10 cellular contexts compared by ENCODE assay signal in genomic region chrX:39440734-39441305, GRCh38.
DNase-seq lines count a peak whose midpoint lies in the region; ATAC-seq, FAIRE-seq and TF ChIP-seq lines count a peak whose summit lies in the region.
"Had no signal": no experiment of that assay in that cellular context is flagged by ENCODE, and none has a peak within 500 bp of the region (broad histone marks: within the 10 kb centered on the region; RNA-seq: fewer than 3 reads in every experiment).

No MANE protein-coding gene starts in this region.

- no peaks in the 10 kb centered on the region for H4K20me1 ChIP-seq in HepG2 (ENCODE audit: insufficient read depth, low read length)

- H3K36me3 ChIP-seq in HEK293 (ENCODE audit: control insufficient read depth in 2 of 2, insufficient read depth in 1 of 2, low read length in 2 of 2): no peaks in the 10 kb centered on the region
- H3K36me3 ChIP-seq in HepG2 (replicated peaks in 1 of 2; ENCODE audit: control insufficient read depth in 1 of 2, insufficient read depth in 2 of 2, low read length in 2 of 2): no peaks in the 10 kb centered on the region

- ATAC-seq in T-cell (replicated peaks in 1 of 4): no peak
- ATAC-seq in natural killer cell: peak in 2 of 3 donors; percentile 16 to 40
- ATAC-seq in HepG2: no peak

- DNase-seq in activated CD4-positive, alpha-beta T cell treated with anti-CD3 and anti-CD28 coated beads, Interleukin-2, amount 10 ng/mL, durations not matched to agents 24 days and 14 days: peak; percentile 57
- no peak for DNase-seq in activated CD4-positive, alpha-beta T cell treated with anti-CD3 and anti-CD28 coated beads, Interleukin-2, amount 50 U/mL, for 4 hours
- DNase-seq in T-cell (no peak), natural killer cell (no peak), HepG2 (ENCODE audit: low spot score) (no peak), NOMO-1 treated with dmso at 0.1 percent for 144 hours (lab: John Stamatoyannopoulos, UW; ENCODE audit: unreplicated experiment) (no peak), HEK293T (ENCODE audit: extremely low spot score) (no peak)
- DNase-seq: activated CD8-positive, alpha-beta memory T cell treated with anti-CD3 and anti-CD28 coated beads for 24 hours; NCI-H1092 had no signal

- H3K4me3 ChIP-seq in HEK293 (ENCODE audit: low read depth, low read length) (no peak overlapping the region), HepG2 (replicated peaks in 1 of 3; ENCODE audit: insufficient read depth in 1 of 3, low read depth in 2 of 3, low read length in 3 of 3) (no peak overlapping the region)

- H3K9me3 ChIP-seq in HEK293 (ENCODE audit: control insufficient read depth, insufficient read depth, low read depth, low read length) (no peaks in the 10 kb centered on the region), HepG2 (ENCODE audit: low read length) (no peaks in the 10 kb centered on the region)

- H3K36me3 Mint-ChIP-seq in activated CD4-positive, alpha-beta T cell treated with anti-CD3 and anti-CD28 coated beads, Interleukin-2, amount 10 ng/mL, durations not matched to agents 24 days and 14 days (ENCODE audit: low read depth): no peaks in the 10 kb centered on the region
- no peaks in the 10 kb centered on the region for H3K36me3 Mint-ChIP-seq in T-cell
- no peaks in the 10 kb centered on the region for H3K36me3 Mint-ChIP-seq in natural killer cell

- H3K4me3 Mint-ChIP-seq in activated CD4-positive, alpha-beta T cell treated with anti-CD3 and anti-CD28 coated beads, Interleukin-2, amount 10 ng/mL, durations not matched to agents 24 days and 14 days: peak overlapping the region; percentile 59
- H3K4me3 Mint-ChIP-seq in T-cell: no peak overlapping the region
- no peak overlapping the region for H3K4me3 Mint-ChIP-seq in natural killer cell

- H3K9me3 Mint-ChIP-seq in activated CD4-positive, alpha-beta T cell treated with anti-CD3 and anti-CD28 coated beads, Interleukin-2, amount 10 ng/mL, durations not matched to agents 24 days and 14 days: peaks cover 11% of the 10 kb centered on the region
- H3K9me3 Mint-ChIP-seq in T-cell: peaks cover 0 to 3% (median 0%) of the 10 kb centered on the region in 3 donors
- no peaks in the 10 kb centered on the region for H3K9me3 Mint-ChIP-seq in natural killer cell

- intact Hi-C loops in activated CD4-positive, alpha-beta T cell treated with anti-CD3 and anti-CD28 coated beads, Interleukin-2, amount 10 ng/mL, durations not matched to agents 24 days and 14 days (cut with micrococcal nuclease): loop anchor here (1.0 to 5.0 kb wide), 3 partner anchors 13 to 179 kb away; no protein-coding TSS in a partner anchor
- intact Hi-C loops in natural killer cell (cut with micrococcal nuclease): no loop called here
- intact Hi-C loops in HepG2 (cut with micrococcal nuclease; ENCODE audit: unreplicated experiment): no loop called here

- H3K27ac Mint-ChIP-seq in activated CD4-positive, alpha-beta T cell treated with anti-CD3 and anti-CD28 coated beads, Interleukin-2, amount 10 ng/mL, durations not matched to agents 24 days and 14 days: peak overlapping the region; percentile 96
- H3K27ac Mint-ChIP-seq in T-cell (peak overlapping the region; percentile 83 to 84), natural killer cell (peak overlapping the region; percentile 69 to 93)

- no peak for TF ChIP-seq EP300 in HepG2 (IDR thresholded peaks at IDR 0.05; ENCODE audit: low read depth in 2 of 2, low read length in 2 of 2)
- TF ChIP-seq EP300 in HepG2 (CRISPR knock-in tag; IDR thresholded peaks at IDR 0.05; ENCODE audit: borderline replicate concordance): no peak

- no peak for FAIRE-seq in HepG2 (lab: Jason Lieb, UNC)

- in situ Hi-C loops in HepG2 (cut with HindIII; ENCODE audit: extremely low pct_ligation_motif_present, low pct_unique_long_range_greater_than_20kb): no loop called here

- no peak for TF ChIP-seq POLR2A in HepG2 (IDR thresholded peaks at IDR 0.05; ENCODE audit: insufficient read depth in 1 of 2, low read depth in 2 of 2, low read length in 2 of 2)

- no TSS peak for BruUV-seq in HepG2 (replicated peaks; lab: Mats Ljungman, UMichigan)

- peaks cover 51% of the 10 kb centered on the region for H3K4me1 Mint-ChIP-seq in activated CD4-positive, alpha-beta T cell treated with anti-CD3 and anti-CD28 coated beads, Interleukin-2, amount 10 ng/mL, durations not matched to agents 24 days and 14 days
- H3K4me1 Mint-ChIP-seq in T-cell (peaks cover 13 to 41% (median 16%) of the 10 kb centered on the region in 3 donors), natural killer cell (peaks cover 10 to 16% of the 10 kb centered on the region in 2 donors)

- H3K27me3 ChIP-seq in HepG2 (ENCODE audit: control insufficient read depth in 1 of 2, insufficient read depth in 2 of 2, low read length in 2 of 2): no peaks in the 10 kb centered on the region

- H3K27me3 Mint-ChIP-seq in activated CD4-positive, alpha-beta T cell treated with anti-CD3 and anti-CD28 coated beads, Interleukin-2, amount 10 ng/mL, durations not matched to agents 24 days and 14 days: no peaks in the 10 kb centered on the region
- H3K27me3 Mint-ChIP-seq in T-cell (peaks cover 3 to 9% of the 10 kb centered on the region in 2 donors), natural killer cell (ENCODE audit: low read depth in 2 of 2) (peaks cover 0 to 7% of the 10 kb centered on the region in 2 donors)

- TF ChIP-seq RAD21 in HepG2 (CRISPR knock-in tag; IDR thresholded peaks at IDR 0.05): no peak

- H3K79me2 ChIP-seq in HepG2 (ENCODE audit: insufficient read depth, low read length): no peaks in the 10 kb centered on the region

- no peak overlapping the region for H3K4me2 ChIP-seq in HepG2 (ENCODE audit: low read depth, low read length)

- H2AFZ ChIP-seq in HepG2 (ENCODE audit: low read length): no peak overlapping the region

- TF ChIP-seq CTCF in HEK293 (tag by site-specific recombination; IDR thresholded peaks at IDR 0.05): no peak
- TF ChIP-seq CTCF in natural killer cell (IDR thresholded peaks at IDR 0.05): no peak
- no peak for TF ChIP-seq CTCF in HepG2 (CRISPR knock-in tag; IDR thresholded peaks at IDR 0.05)

- no peak overlapping the region for H3K9ac ChIP-seq in HepG2 (ENCODE audit: insufficient read depth, low read depth, low read length)

- CTCF ChIA-PET in HEK293 (lab: Yijun Ruan, JAX) (no interaction called here), T-cell (lab: Charles Lee) (no interaction called here), HepG2 (lab: Yijun Ruan, JAX; ENCODE audit: low intra/inter-chr PET ratio, low total read pairs) (no interaction called here), HEK293T (lab: Yijun Ruan, JAX) (no interaction called here)

- H3K4me1 ChIP-seq in HEK293 (ENCODE audit: control insufficient read depth, insufficient read depth, low read length): no peaks in the 10 kb centered on the region
- peaks cover 14% of the 10 kb centered on the region for H3K4me1 ChIP-seq in HepG2 (ENCODE audit: insufficient read depth, low read length)

- POLR2A ChIA-PET in HEK293 (lab: Yijun Ruan, JAX): no interaction called here
- POLR2A ChIA-PET in T-cell (lab: Charles Lee): no interaction called here
- POLR2A ChIA-PET in HepG2 (lab: Yijun Ruan, JAX): no interaction called here
- POLR2A ChIA-PET in HEK293T (lab: Yijun Ruan, JAX): no interaction called here

- H3K27ac ChIP-seq in HEK293 (ENCODE audit: extremely low read depth, low read depth, low read length) (no peak overlapping the region), HepG2 (ENCODE audit: extremely low read length, insufficient read depth, low read length) (no peak overlapping the region)

TF ChIP-seq in HEK293, 187 proteins besides CTCF, POLR2A, EP300 and RAD21 (continues in another document):
- 0 out of 2 replicates have a peak, but pooled peaks have one; percentile 57 for TF ChIP-seq TRIM28 (IDR thresholded peaks at IDR 0.05; ENCODE audit: borderline replicate concordance, low read length)
- TF ChIP-seq, protein P1, sequence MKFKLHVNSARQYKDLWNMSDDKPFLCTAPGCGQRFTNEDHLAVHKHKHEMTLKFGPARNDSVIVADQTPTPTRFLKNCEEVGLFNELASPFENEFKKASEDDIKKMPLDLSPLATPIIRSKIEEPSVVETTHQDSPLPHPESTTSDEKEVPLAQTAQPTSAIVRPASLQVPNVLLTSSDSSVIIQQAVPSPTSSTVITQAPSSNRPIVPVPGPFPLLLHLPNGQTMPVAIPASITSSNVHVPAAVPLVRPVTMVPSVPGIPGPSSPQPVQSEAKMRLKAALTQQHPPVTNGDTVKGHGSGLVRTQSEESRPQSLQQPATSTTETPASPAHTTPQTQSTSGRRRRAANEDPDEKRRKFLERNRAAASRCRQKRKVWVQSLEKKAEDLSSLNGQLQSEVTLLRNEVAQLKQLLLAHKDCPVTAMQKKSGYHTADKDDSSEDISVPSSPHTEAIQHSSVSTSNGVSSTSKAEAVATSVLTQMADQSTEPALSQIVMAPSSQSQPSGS (tag by site-specific recombination; IDR thresholded peaks at IDR 0.05; ENCODE audit: low read depth): 0 out of 2 replicates have a peak, but pooled peaks have one; percentile 20

TF ChIP-seq in HepG2, 621 proteins besides CTCF, POLR2A, EP300 and RAD21 (continues in another document):
- TF ChIP-seq PCBP1 (IDR thresholded peaks at IDR 0.05; ENCODE audit: borderline replicate concordance, low read depth, low read length): no peak
- no peak for TF ChIP-seq ZNF468 (CRISPR knock-in tag; IDR thresholded peaks at IDR 0.05)
- TF ChIP-seq SATB2 (CRISPR knock-in tag; IDR thresholded peaks at IDR 0.05): no peak
- TF ChIP-seq ZNF773 (CRISPR knock-in tag; IDR thresholded peaks at IDR 0.05; ENCODE audit: borderline replicate concordance): no peak
- no peak for TF ChIP-seq ZNF550 (CRISPR knock-in tag; IDR thresholded peaks at IDR 0.05; ENCODE audit: borderline replicate concordance)
- no peak for TF ChIP-seq ZMYM4 (CRISPR knock-in tag; IDR thresholded peaks at IDR 0.05)
- no peak for TF ChIP-seq ZNF446 (CRISPR knock-in tag; IDR thresholded peaks at IDR 0.05)
- TF ChIP-seq ZNF883 (CRISPR knock-in tag; IDR thresholded peaks at IDR 0.05; ENCODE audit: not compliant biosample characterization): no peak
- TF ChIP-seq ZNF160 (CRISPR knock-in tag; IDR thresholded peaks at IDR 0.05): no peak

TF ChIP-seq in HEK293T, 16 proteins besides CTCF, POLR2A, EP300 and RAD21 (continues in another document):
- no peak for TF ChIP-seq ZNF384 (IDR thresholded peaks at IDR 0.05)
- TF ChIP-seq FOXM1 (IDR thresholded peaks at IDR 0.05; ENCODE audit: borderline replicate concordance): no peak
- TF ChIP-seq BHLHE40 (IDR thresholded peaks at IDR 0.05; ENCODE audit: borderline replicate concordance): no peak
- no peak for TF ChIP-seq LEF1 (IDR thresholded peaks at IDR 0.05; ENCODE audit: borderline replicate concordance)
- no peak for TF ChIP-seq L3MBTL2 (conservative IDR thresholded peaks at IDR 0.05)
- no peak for TF ChIP-seq SP1 (IDR thresholded peaks at IDR 0.05)
- no peak for TF ChIP-seq TARDBP (IDR thresholded peaks at IDR 0.05)
- TF ChIP-seq ELF4 (IDR thresholded peaks at IDR 0.05): no peak
- TF ChIP-seq FOXK2 (IDR thresholded peaks at IDR 0.05): no peak
- TF ChIP-seq FOXA1 (IDR thresholded peaks at IDR 0.05): no peak
- TF ChIP-seq NFRKB (IDR thresholded peaks at IDR 0.05): no peak

Comparison
In these comparisons a context has a peak if more than half of its experiments do, and no peak if none do; other contexts are left out.
1. ATAC-seq: peak in natural killer cell (2 of 3); none in T-cell (0 of 4) and HepG2 (single experiment).
2. Peak in every context shown above with its lines, with median percentiles within 50 percentile points of each other: H3K27ac Mint-ChIP-seq.